ENCODE assay signal across 10 cellular contexts in the genomic region with DNA sequence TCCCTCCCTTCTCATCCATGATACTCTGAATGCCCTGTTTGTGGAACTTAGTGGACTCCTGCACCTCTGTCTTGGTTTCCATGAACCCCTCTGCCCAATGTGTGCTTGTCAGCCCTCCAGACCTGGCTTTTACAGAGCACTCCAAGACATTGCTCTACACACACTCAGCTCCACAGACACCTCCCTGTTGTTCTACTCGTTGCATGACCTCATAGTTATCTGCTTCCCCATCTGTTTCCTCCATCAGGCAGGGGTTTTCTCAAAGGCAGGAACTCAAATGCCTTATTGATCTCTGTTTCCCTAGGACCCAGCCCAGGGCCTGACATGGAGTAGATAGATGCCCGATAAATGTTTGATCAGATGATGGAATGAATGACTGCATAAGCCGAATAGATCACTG. TPM values are rescaled to one million over a fixed set of nuclear protein-coding genes. Genes with fewer than 3 reads are reported as not detected.
A peak's percentile ranks its signal among the peaks of the same experiment; 100 is the strongest.
DNase-seq lines count a peak whose midpoint lies in the region; ATAC-seq and TF ChIP-seq lines count a peak whose summit lies in the region.
"Had no signal": no experiment of that assay in that cellular context is flagged by ENCODE, and none has a peak within 500 bp of the region (broad histone marks: within the 10 kb centered on the region; RNA-seq: fewer than 3 reads in every experiment).

No MANE protein-coding gene starts in this region.

- H3K4me3 Mint-ChIP-seq in activated T-cell treated with anti-CD3 and anti-CD28 coated beads, Interleukin-2, amount 50 U/mL, for 4 hours: peak overlapping the region; percentile 6

- H3K27me3 Mint-ChIP-seq in activated T-cell treated with anti-CD3 and anti-CD28 coated beads, Interleukin-2, amount 50 U/mL, for 4 hours (ENCODE audit: low read depth): no peaks in the 10 kb centered on the region

- peak overlapping the region in 2 of 3 donors; percentile 27 to 79 for H3K27ac ChIP-seq in thyroid gland

- peaks cover 74 to 93% of the 10 kb centered on the region in 2 donors for H3K4me1 ChIP-seq in thyroid gland

- 57 to 73% methylated on average over 3 of the region's 3 CpGs for WGBS in thyroid gland, 2 donors

- H3K27ac Mint-ChIP-seq in activated naive CD4-positive, alpha-beta T cell treated with anti-CD3 and anti-CD28 coated beads, Interleukin-2, amount 50 U/mL, for 72 hours: peak overlapping the region; percentile 31 to 82

- no peaks in the 10 kb centered on the region for H3K36me3 ChIP-seq in thyroid gland

- H3K9me3 ChIP-seq in thyroid gland: no peaks in the 10 kb centered on the region

- H3K9me3 Mint-ChIP-seq in activated T-cell treated with anti-CD3 and anti-CD28 coated beads, Interleukin-2, amount 50 U/mL, for 4 hours: no peaks in the 10 kb centered on the region
- H3K9me3 Mint-ChIP-seq in activated naive CD4-positive, alpha-beta T cell treated with anti-CD3 and anti-CD28 coated beads, Interleukin-2, amount 50 U/mL, for 72 hours: no peaks in the 10 kb centered on the region

- intact Hi-C loops in left colon (cut with DNase I, micrococcal nuclease) (no loop called here), thyroid gland (cut with DNase I) (no loop called here)

- no peak for TF ChIP-seq CTCF in thyroid gland (IDR thresholded peaks at IDR 0.05)

- peaks cover 95% of the 10 kb centered on the region for H3K4me1 Mint-ChIP-seq in activated T-cell treated with anti-CD3 and anti-CD28 coated beads, Interleukin-2, amount 50 U/mL, for 4 hours (ENCODE audit: low read depth)

- no peaks in the 10 kb centered on the region for H3K27me3 ChIP-seq in thyroid gland

- DNase-seq in activated T-cell treated with anti-CD3 and anti-CD28 coated beads, Interleukin-2, amount 50 U/mL, for 4 hours: no peak
- no peak for DNase-seq in activated T-cell treated with anti-CD3 and anti-CD28 coated beads, Interleukin-2, amount 50 U/mL, for 48 hours
- DNase-seq in activated naive CD4-positive, alpha-beta T cell treated with anti-CD3 and anti-CD28 coated beads, Interleukin-2, amount 50 U/mL, for 72 hours (ENCODE audit: low spot score in 2 of 2): no peak
- DNase-seq in left colon (no peak), thyroid gland (no peak), left lobe of liver (ENCODE audit: low spot score) (no peak)
- DNase-seq: amniotic stem cell, NCI-H187 had no signal

- no peak overlapping the region for H3K4me3 ChIP-seq in thyroid gland (replicated peaks in 1 of 3)

- H3K36me3 Mint-ChIP-seq in activated T-cell treated with anti-CD3 and anti-CD28 coated beads, Interleukin-2, amount 50 U/mL, for 4 hours (ENCODE audit: insufficient read depth): peaks cover 8% of the 10 kb centered on the region
- H3K36me3 Mint-ChIP-seq in activated naive CD4-positive, alpha-beta T cell treated with anti-CD3 and anti-CD28 coated beads, Interleukin-2, amount 50 U/mL, for 72 hours: peaks cover 6 to 50% of the 10 kb centered on the region in 2 donors

- no peak for TF ChIP-seq POLR2A in thyroid gland (IDR thresholded peaks at IDR 0.05)

- peak; percentile 30 to 31 for ATAC-seq in activated T-cell treated with anti-CD3 and anti-CD28 coated beads, Interleukin-2, amount 50 U/mL, for 4 hours
- ATAC-seq in activated naive CD4-positive, alpha-beta T cell treated with anti-CD3 and anti-CD28 coated beads, Interleukin-2, amount 50 U/mL, for 72 hours: peak in 1 of 2 donors; percentile 55
- ATAC-seq in left colon (peak; percentile 18), GM21619 (IDR thresholded peaks at IDR 0.05; ENCODE audit: unreplicated experiment) (no peak), HG03521 (IDR thresholded peaks at IDR 0.05; ENCODE audit: unreplicated experiment) (no peak), left lobe of liver (no peak)

RNA-seq across cellular contexts. Expression of a gene that starts 13.3 kb away (rescaled TPM):
- total RNA-seq in activated T-cell treated with anti-CD3 and anti-CD28 coated beads, Interleukin-2, amount 50 U/mL, for 4 hours: 100 to 1,000 TPM in 1 of 3 donors, 10 to 100 TPM in 2; 89.1 to 104 (median 91.3) TPM
- total RNA-seq in activated naive CD4-positive, alpha-beta T cell treated with anti-CD3 and anti-CD28 coated beads, Interleukin-2, amount 50 U/mL, for 72 hours: 100 to 1,000 TPM; 153 to 348 TPM
- total RNA-seq in left colon (10 to 100 TPM; 58.0 to 74.7 TPM), thyroid gland (100 to 1,000 TPM; 146 to 252 (median 164) TPM), left lobe of liver (17.5 TPM)

Comparison
In these comparisons a context has a peak if more than half of its experiments do, and no peak if none do; other contexts are left out.
1. ATAC-seq: peak in activated T-cell treated with anti-CD3 and anti-CD28 coated beads, Interleukin-2, amount 50 U/mL, for 4 hours (2 of 2) and left colon (single experiment); none in GM21619 (single experiment), HG03521 (single experiment) and left lobe of liver (single experiment).